ENCODE assay signal across 26 cellular contexts in the genomic region with DNA sequence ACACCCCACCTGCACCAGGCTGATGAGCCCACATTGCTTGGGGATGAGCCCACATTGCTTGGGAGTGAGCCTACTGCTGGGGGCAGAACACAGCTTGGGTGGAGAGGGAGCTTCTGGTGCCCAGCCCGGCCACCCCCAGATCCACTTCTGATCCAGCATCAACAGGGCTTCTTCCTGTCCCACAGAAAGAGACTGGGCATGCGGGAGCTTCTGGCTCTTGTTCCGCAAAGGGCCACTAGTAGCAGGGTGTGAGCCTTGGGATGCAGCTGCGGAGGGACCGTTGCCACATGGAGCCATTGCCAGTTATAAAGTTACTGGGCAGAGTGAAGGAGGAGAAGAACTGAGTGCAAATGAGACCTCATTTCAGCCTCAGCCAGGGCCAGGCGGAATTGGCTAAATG. TPM values are rescaled to one million over a fixed set of nuclear protein-coding genes. Genes with fewer than 3 reads are reported as not detected.
DNase-seq lines count a peak whose midpoint lies in the region; ATAC-seq and TF ChIP-seq lines count a peak whose summit lies in the region.
"Had no signal": no experiment of that assay in that cellular context is flagged by ENCODE, and none has a peak within 500 bp of the region (broad histone marks: within the 10 kb centered on the region; RNA-seq: fewer than 3 reads in every experiment).

No MANE protein-coding gene starts in this region.

- H3K27me3 Mint-ChIP-seq in nephron progenitor cell (ENCODE audit: low read depth, poor library complexity) (peaks cover 14% of the 10 kb centered on the region), endodermal cell (ENCODE audit: insufficient read depth) (peaks cover 5% of the 10 kb centered on the region)

- H3K36me3 Mint-ChIP-seq in nephron progenitor cell (ENCODE audit: low read depth) (no peaks in the 10 kb centered on the region), endodermal cell (ENCODE audit: low read depth) (no peaks in the 10 kb centered on the region)
- H3K36me3 Mint-ChIP-seq: CD8-positive, alpha-beta memory T cell had no signal

- H3K27ac Mint-ChIP-seq in nephron progenitor cell (peak overlapping the region; percentile 54), endodermal cell (no peak overlapping the region)
- H3K27ac Mint-ChIP-seq: H9, HFFc6 had no signal

- TF ChIP-seq CTCF in nephron progenitor cell (IDR thresholded peaks at IDR 0.05) (no peak), vagina (IDR thresholded peaks at IDR 0.05) (no peak), endodermal cell (conservative IDR thresholded peaks at IDR 0.05) (no peak)

- no peaks in the 10 kb centered on the region for H3K4me1 ChIP-seq in right cardiac atrium (ENCODE audit: control insufficient read depth, insufficient read depth, low read length)
- H3K4me1 ChIP-seq in vagina, result peaks cover 10% of the 10 kb centered on the region
- no peaks in the 10 kb centered on the region for H3K4me1 ChIP-seq in endodermal cell (ENCODE audit: control insufficient read depth, insufficient read depth, low read length)

- H3K4me3 Mint-ChIP-seq in nephron progenitor cell (no peak overlapping the region), endodermal cell (no peak overlapping the region)
- H3K4me3 Mint-ChIP-seq: CD8-positive, alpha-beta memory T cell; H9; HFFc6 had no signal

- H3K9me3 Mint-ChIP-seq in nephron progenitor cell (no peaks in the 10 kb centered on the region), endodermal cell (no peaks in the 10 kb centered on the region)
- H3K9me3 Mint-ChIP-seq: CD8-positive, alpha-beta memory T cell; H9; HFFc6 had no signal

- H3K4me1 Mint-ChIP-seq in nephron progenitor cell, result peaks cover 11% of the 10 kb centered on the region
- H3K4me1 Mint-ChIP-seq in endodermal cell, result no peaks in the 10 kb centered on the region
- H3K4me1 Mint-ChIP-seq: CD8-positive, alpha-beta memory T cell had no signal

- TF ChIP-seq POLR2A in vagina (IDR thresholded peaks at IDR 0.05), result no peak

- H3K27me3 ChIP-seq in right cardiac atrium (ENCODE audit: control insufficient read depth, insufficient read depth) (no peaks in the 10 kb centered on the region), vagina (no peaks in the 10 kb centered on the region), endodermal cell (ENCODE audit: control insufficient read depth, insufficient read depth, low read length, poor library complexity, severe bottlenecking) (no peaks in the 10 kb centered on the region)

- ATAC-seq in Right ventricle myocardium inferior (no peak), right cardiac atrium (no peak)

- DNase-seq in Right ventricle myocardium inferior (ENCODE audit: missing footprints), result peak; percentile 11
- no peak for DNase-seq in right cardiac atrium
- DNase-seq in epithelial cell of prostate (ENCODE audit: low read depth, low spot score), result no peak
- DNase-seq in nephron progenitor cell, result no peak
- no peak for DNase-seq in vagina (ENCODE audit: extremely low spot score in 2 of 2)
- no peak for DNase-seq in cerebellar cortex (ENCODE audit: low spot score)
- DNase-seq in endodermal cell, result no peak
- no peak for DNase-seq in NCI-H524 (lab: John Stamatoyannopoulos, UW)
- DNase-seq: 8988T; AML-193; C1 segment of cervical spinal cord; Calu3; CD8-positive, alpha-beta memory T cell; DMS153; GM23248; H9; HFFc6; KBM-7; NCI-H146; NCI-H2029 treated with DMSO at 0.1 percent for 48 hours; NCI-H226; NCI-H510A treated with DMSO at 0.1 percent for 48 hours; SHP77 had no signal

- WGBS in right cardiac atrium, result 93% methylated on average over 6 of the region's 6 CpGs
- WGBS in endodermal cell (ENCODE audit: insufficient coverage in 1 of 2, insufficient read length in 1 of 2), 2 experiments, result 93 to 97% methylated on average over 5 to 6 of the region's 6 CpGs

- no peak overlapping the region for H3K9ac ChIP-seq in endodermal cell (ENCODE audit: extremely low read depth, low read length, poor library complexity, severe bottlenecking)
- H3K9ac ChIP-seq: GM23248 had no signal

- H3K27ac ChIP-seq in right cardiac atrium (ENCODE audit: low read length) (no peak overlapping the region), epithelial cell of prostate (peak overlapping the region; percentile 64), vagina (peak overlapping the region; percentile 13), endodermal cell (ENCODE audit: low read depth, low read length) (no peak overlapping the region)
- H3K27ac ChIP-seq: GM23248 had no signal

- intact Hi-C loops in Right ventricle myocardium inferior (cut with DNase I), result no loop called here
- intact Hi-C loops in right cardiac atrium (cut with DNase I), result no loop called here
- intact Hi-C loops in vagina (cut with DNase I), result no loop called here

- H3K36me3 ChIP-seq in vagina (peaks cover 0 to 18% of the 10 kb centered on the region in 2 donors), endodermal cell (ENCODE audit: control insufficient read depth, insufficient read depth, low read length) (no peaks in the 10 kb centered on the region)

- H3K4me3 ChIP-seq in right cardiac atrium (ENCODE audit: low read length) (no peak overlapping the region), vagina (no peak overlapping the region), endodermal cell (ENCODE audit: low read length) (no peak overlapping the region)
- H3K4me3 ChIP-seq: GM23248 had no signal

- H3K9me3 ChIP-seq in right cardiac atrium (ENCODE audit: control insufficient read depth, low read length) (no peaks in the 10 kb centered on the region), vagina (no peaks in the 10 kb centered on the region), endodermal cell (ENCODE audit: control insufficient read depth, low read length) (no peaks in the 10 kb centered on the region)

RNA-seq across cellular contexts. Expression of a gene that starts 36.3 kb away (rescaled TPM):
- 0.16 TPM for total RNA-seq in Right ventricle myocardium inferior
- total RNA-seq in right cardiac atrium, result under 1 TPM in 2 of 4 donors, not detected in 2; 0.03 to 0.22 TPM
- polyA plus RNA-seq in right cardiac atrium, result 0.02 TPM
- total RNA-seq in vagina, result 409 TPM
- under 1 TPM; 0.18 to 0.44 TPM for total RNA-seq in endodermal cell
- not detected for polyA plus RNA-seq in endodermal cell (2013, experiment 1 of 2)
- not detected for polyA plus RNA-seq in endodermal cell (2013, experiment 2 of 2)
- total RNA-seq: CD8-positive, alpha-beta memory T cell; HFFc6; HT1080; OCI-LY7 had no signal
- polyA plus RNA-seq: CD8-positive, alpha-beta memory T cell had no signal

RNA-seq across cellular contexts. Expression of a gene that starts 57.8 kb away (rescaled TPM):
- total RNA-seq in Right ventricle myocardium inferior (9,445 TPM), right cardiac atrium (1,000 to 10,000 TPM; 5,203 to 7,292 (median 7,185) TPM), vagina (9.8 TPM), endodermal cell (under 1 TPM; 0.35 to 0.88 TPM)
- polyA plus RNA-seq in right cardiac atrium, result 16,707 TPM
- 3.2 TPM for polyA plus RNA-seq in endodermal cell (2013, experiment 1 of 2)
- 3.6 TPM for polyA plus RNA-seq in endodermal cell (2013, experiment 2 of 2)
- total RNA-seq: CD8-positive, alpha-beta memory T cell; Daoy; GM23248; HFFc6; HT1080; OCI-LY7 had no signal
- polyA plus RNA-seq: CD8-positive, alpha-beta memory T cell; GM23248 had no signal

Comparison
In these comparisons a context has a peak if more than half of its experiments do, and no peak if none do; other contexts are left out.
1. H3K27ac ChIP-seq: peak in epithelial cell of prostate (single experiment) and vagina (single experiment); none in right cardiac atrium (single experiment) and endodermal cell (single experiment).
2. RNA of a gene that starts 36.3 kb away (total RNA-seq): 409 TPM in vagina (single experiment); 0.18 to 0.44 TPM in endodermal cell, 0.16 TPM in Right ventricle myocardium inferior (single experiment) and 0.03 to 0.22 TPM in right cardiac atrium; every median in the first group is over 100 times any median in the second.
3. RNA of a gene that starts 57.8 kb away (total RNA-seq): 9,445 TPM in Right ventricle myocardium inferior (single experiment) and 5,203 to 7,292 TPM in right cardiac atrium; 9.8 TPM in vagina (single experiment) and 0.35 to 0.88 TPM in endodermal cell; every median in the first group is over 100 times any median in the second.